Comparison of ENCODE assay signal across 8 cellular contexts in the genomic region with DNA sequence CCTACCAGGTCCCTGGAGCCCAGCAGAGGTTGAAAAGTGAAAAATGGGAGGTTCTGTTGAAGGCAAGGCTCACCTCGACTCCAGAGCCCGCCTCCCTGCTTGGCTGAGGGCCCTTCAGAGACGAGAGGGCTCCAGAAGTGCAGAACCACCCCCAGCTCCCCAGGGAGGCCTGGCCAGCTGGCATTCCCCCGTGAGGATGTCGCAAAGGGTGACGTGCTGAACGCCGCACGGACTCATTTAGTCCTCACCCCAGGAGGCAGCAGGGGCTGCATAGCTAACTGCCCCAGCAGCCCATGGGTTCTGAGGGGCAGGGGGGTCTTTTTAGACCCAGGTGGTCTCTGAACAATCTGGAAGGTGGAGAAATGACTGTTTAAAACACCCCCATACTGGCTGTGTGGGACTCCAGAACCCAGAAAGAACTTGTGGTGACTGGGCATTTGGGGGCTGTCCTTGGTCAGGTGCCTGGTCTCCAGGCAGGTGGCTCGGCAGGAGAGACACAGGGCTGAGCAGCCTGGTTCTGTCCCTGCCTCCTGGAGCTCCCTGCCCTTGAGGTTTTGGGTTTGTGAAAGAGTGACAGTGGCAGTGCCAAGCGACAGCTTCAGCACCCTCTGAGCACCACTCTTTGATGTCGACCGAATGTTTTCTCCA. TPM values are rescaled to one million over a fixed set of nuclear protein-coding genes. Genes with fewer than 3 reads are reported as not detected.
DNase-seq lines count a peak whose midpoint lies in the region; ATAC-seq, FAIRE-seq and TF ChIP-seq lines count a peak whose summit lies in the region.

No MANE protein-coding gene starts in this region.

- H3K9me3 ChIP-seq in esophagus squamous epithelium: no peaks in the 10 kb centered on the region

- H3K36me3 ChIP-seq in esophagus squamous epithelium: peaks cover 7 to 38% (median 11%) of the 10 kb centered on the region in 3 donors

- H3K4me3 ChIP-seq in esophagus squamous epithelium: peak overlapping the region in 3 of 4 donors; percentile 3 to 26 (median 4)

- intact Hi-C loops in esophagus squamous epithelium (cut with DNase I): no loop called here

- H3K4me1 ChIP-seq in esophagus squamous epithelium: peaks cover 57 to 100% (median 71%) of the 10 kb centered on the region in 3 donors

- ATAC-seq in GM21447 (IDR thresholded peaks at IDR 0.05; ENCODE audit: unreplicated experiment): peak; percentile 74

- H3K27ac ChIP-seq in esophagus squamous epithelium: peak overlapping the region; percentile 88 to 93 (median 90)

- no peak for TF ChIP-seq POLR2A in esophagus squamous epithelium (IDR thresholded peaks at IDR 0.05)

- no peaks in the 10 kb centered on the region for H3K27me3 ChIP-seq in esophagus squamous epithelium

- no peak for FAIRE-seq in urothelium cell line (lab: Jason Lieb, UNC)

- TF ChIP-seq CTCF in esophagus squamous epithelium (IDR thresholded peaks at IDR 0.05): no peak

- DNase-seq in DMS79 (lab: John Stamatoyannopoulos, UW) (peak; percentile 74), NCI-H1436 (lab: John Stamatoyannopoulos, UW) (peak; percentile 92), esophagus squamous epithelium (lab: John Stamatoyannopoulos, UW) (no peak), medulla oblongata (ENCODE audit: extremely low spot score) (no peak), urothelium cell line (ENCODE audit: low spot score) (no peak), T-helper 2 cell (no peak), iPS-NIHi7 (ENCODE audit: extremely low spot score) (no peak)

- 10 to 57% methylated on average over 3 to 10 of the region's 13 CpGs for WGBS in esophagus squamous epithelium, 2 donors

RNA-seq across cellular contexts. Expression of a gene that starts 32.0 kb away (rescaled TPM):
- 10 to 100 TPM; 67.5 to 78.8 (median 74.4) TPM for total RNA-seq in esophagus squamous epithelium

Comparison
In these comparisons a context has a peak if more than half of its experiments do, and no peak if none do; other contexts are left out.
1. DNase-seq: peak in DMS79 (single experiment) and NCI-H1436 (single experiment); none in esophagus squamous epithelium (single experiment), medulla oblongata (single experiment), urothelium cell line (single experiment), T-helper 2 cell (0 of 5) and iPS-NIHi7 (single experiment).